Comparison of ENCODE assay signal across 10 cellular contexts in genomic region chr1:20483098-20483832, GRCh38. TPM values are rescaled to one million over a fixed set of nuclear protein-coding genes. Genes with fewer than 3 reads are reported as not detected.
DNase-seq lines count a peak whose midpoint lies in the region; ATAC-seq and TF ChIP-seq lines count a peak whose summit lies in the region.
"Had no signal": no experiment of that assay in that cellular context is flagged by ENCODE, and none has a peak within 500 bp of the region (broad histone marks: within the 10 kb centered on the region; RNA-seq: fewer than 3 reads in every experiment).

No MANE protein-coding gene starts in this region.

- H3K9me3 ChIP-seq in adrenal gland (replicated peaks in 1 of 3) = no peaks in the 10 kb centered on the region
- no peaks in the 10 kb centered on the region for H3K9me3 ChIP-seq in iPS-15b (ENCODE audit: control insufficient read depth, insufficient read depth, low read length)
- no peaks in the 10 kb centered on the region for H3K9me3 ChIP-seq in sigmoid colon
- no peaks in the 10 kb centered on the region for H3K9me3 ChIP-seq in tibial nerve

- no peak overlapping the region for H3K9ac ChIP-seq in iPS-15b (ENCODE audit: low read depth, low read length)

- H3K27ac ChIP-seq in adrenal gland (peak overlapping the region in 4 of 5 donors; percentile 56 to 79 (median 68)), sigmoid colon (peak overlapping the region; percentile 89 to 97 (median 92)), tibial nerve (no peak overlapping the region)

- TF ChIP-seq EP300 in sigmoid colon (IDR thresholded peaks at IDR 0.05) (no peak), tibial nerve (IDR thresholded peaks at IDR 0.05) (no peak)

- H3K27ac Mint-ChIP-seq in HFFc6 = peak overlapping the region; percentile 32; the same call in 1 of the 2 replicates

- intact Hi-C loops in adrenal gland (cut with DNase I) (no loop called here), sigmoid colon (cut with DNase I) (loop anchor here (10.0 kb wide), 3 partner anchors 378 to 508 kb away; partner anchors contain the start of genes PLA2G2A and PLA2G5)

- DNase-seq in HFFc6 (no peak), adrenal gland (peak in 1 of 7 donors; percentile 63), sigmoid colon (no peak), HPDE6-E6E7 (ENCODE audit: extremely low spot score) (no peak), tibial nerve (ENCODE audit: low spot score in 2 of 2) (no peak)
- DNase-seq: NCI-H1930; stimulated activated CD4-positive, alpha-beta T cell treated with anti-CD3 and anti-CD28 coated beads, Interleukin-4, amount 100 ng/mL, for 1 hour had no signal

- H3K9me3 Mint-ChIP-seq in HFFc6 = no peaks in the 10 kb centered on the region

- H3K36me3 ChIP-seq in adrenal gland (replicated peaks in 1 of 2) (no peaks in the 10 kb centered on the region), iPS-15b (ENCODE audit: control insufficient read depth, insufficient read depth, low read length) (no peaks in the 10 kb centered on the region), sigmoid colon (no peaks in the 10 kb centered on the region), tibial nerve (no peaks in the 10 kb centered on the region)

- H3K27me3 ChIP-seq in adrenal gland (no peaks in the 10 kb centered on the region), iPS-15b (ENCODE audit: control insufficient read depth, insufficient read depth, low read length) (peaks cover 86% of the 10 kb centered on the region), sigmoid colon (no peaks in the 10 kb centered on the region), tibial nerve (peaks cover 0 to 72% of the 10 kb centered on the region in 2 donors)

- peaks cover 9% of the 10 kb centered on the region for H3K27me3 Mint-ChIP-seq in HFFc6 (ENCODE audit: insufficient read depth)

- H3K4me1 ChIP-seq in adrenal gland (replicated peaks in 1 of 2) (peaks cover 17 to 19% of the 10 kb centered on the region in 2 donors), iPS-15b (ENCODE audit: control insufficient read depth, insufficient read depth, low read length) (peaks cover 5% of the 10 kb centered on the region), sigmoid colon (peaks cover 0 to 65% (median 41%) of the 10 kb centered on the region in 4 donors), tibial nerve (peaks cover 0 to 39% (median 16%) of the 10 kb centered on the region in 4 donors)

- peaks cover 50% of the 10 kb centered on the region for H3K4me1 Mint-ChIP-seq in HFFc6 (ENCODE audit: low read depth)

- TF ChIP-seq POLR2A in adrenal gland (IDR thresholded peaks at IDR 0.05) (no peak), sigmoid colon (IDR thresholded peaks at IDR 0.05) (no peak), tibial nerve (IDR thresholded peaks at IDR 0.05) (no peak)

- no peak for ATAC-seq in GM18907 (IDR thresholded peaks at IDR 0.05; ENCODE audit: unreplicated experiment)
- no peak for ATAC-seq in HG02970 (IDR thresholded peaks at IDR 0.05; ENCODE audit: low FRiP score, unreplicated experiment)

- TF ChIP-seq CTCF in HFFc6 (IDR thresholded peaks at IDR 0.05) (no peak), adrenal gland (IDR thresholded peaks at IDR 0.05) (no peak), sigmoid colon (IDR thresholded peaks at IDR 0.05) (no peak), tibial nerve (IDR thresholded peaks at IDR 0.05) (no peak)

- peaks cover 13% of the 10 kb centered on the region for H3K36me3 Mint-ChIP-seq in HFFc6 (ENCODE audit: low read depth)

- 34 to 45% (median 40%) methylated on average over 16 of the region's 16 CpGs for WGBS in adrenal gland, 4 donors
- WGBS in sigmoid colon, 2 donors = 24 to 39% methylated on average over 16 of the region's 16 CpGs
- WGBS in tibial nerve, 2 donors = 58 to 63% methylated on average over 16 of the region's 16 CpGs

- H3K4me3 ChIP-seq in adrenal gland (peak overlapping the region in 2 of 4 donors; percentile 54 to 89), iPS-15b (ENCODE audit: low read depth, low read length) (peak overlapping the region; percentile 68), sigmoid colon (peak overlapping the region; percentile 49 to 83 (median 80)), tibial nerve (peak overlapping the region in 1 of 4 donors; percentile 41)

- peak overlapping the region; percentile 97 for H3K4me3 Mint-ChIP-seq in HFFc6

RNA-seq across cellular contexts. Expression of gene CAMK2N1, which starts 2.7 kb away (rescaled TPM):
- total RNA-seq in HFFc6 (2021; fragmentation: NEBNext Ultra II Directional; extraction: Animal tissue kit (Norgen Biotek cat#: 25700)) = 10 to 100 TPM; 40.3 to 57.8 (median 42.6) TPM
- total RNA-seq in adrenal gland (10 to 100 TPM; 13.0 to 68.7 (median 38.0) TPM), sigmoid colon (10 to 100 TPM; 18.3 to 31.9 (median 28.0) TPM), tibial nerve (1 to 10 TPM; 2.4 to 5.9 (median 4.8) TPM)
- polyA plus RNA-seq in adrenal gland (10 to 100 TPM; 25.6 to 36.1 (median 33.9) TPM), sigmoid colon (100 to 1,000 TPM in 2 of 3 donors, 10 to 100 TPM in 1; 43.9 to 247 (median 231) TPM)

RNA-seq across cellular contexts. Expression of gene MUL1, which starts 24.7 kb away (rescaled TPM):
- total RNA-seq in HFFc6 (2021; fragmentation: NEBNext Ultra II Directional; extraction: Animal tissue kit (Norgen Biotek cat#: 25700)) = 10 to 100 TPM; 26.9 to 36.4 (median 27.8) TPM
- total RNA-seq in adrenal gland = 10 to 100 TPM; 27.9 to 48.0 (median 39.3) TPM
- 10 to 100 TPM in 1 of 3 donors, 1 to 10 TPM in 2; 3.7 to 21.3 (median 5.3) TPM for polyA plus RNA-seq in adrenal gland
- 10 to 100 TPM; 26.8 to 34.1 (median 32.6) TPM for total RNA-seq in sigmoid colon
- 10 to 100 TPM in 1 of 3 donors, 1 to 10 TPM in 2; 4.8 to 30.3 (median 9.2) TPM for polyA plus RNA-seq in sigmoid colon
- 10 to 100 TPM; 27.5 to 31.2 (median 30.6) TPM for total RNA-seq in tibial nerve

Comparison
In these comparisons a context has a peak if more than half of its experiments do, and no peak if none do; other contexts are left out.
1. H3K27ac ChIP-seq: peak in adrenal gland (4 of 5) and sigmoid colon (4 of 4); none in tibial nerve (0 of 4).